ENCODE assay signal across 34 cellular contexts in the genomic region with DNA sequence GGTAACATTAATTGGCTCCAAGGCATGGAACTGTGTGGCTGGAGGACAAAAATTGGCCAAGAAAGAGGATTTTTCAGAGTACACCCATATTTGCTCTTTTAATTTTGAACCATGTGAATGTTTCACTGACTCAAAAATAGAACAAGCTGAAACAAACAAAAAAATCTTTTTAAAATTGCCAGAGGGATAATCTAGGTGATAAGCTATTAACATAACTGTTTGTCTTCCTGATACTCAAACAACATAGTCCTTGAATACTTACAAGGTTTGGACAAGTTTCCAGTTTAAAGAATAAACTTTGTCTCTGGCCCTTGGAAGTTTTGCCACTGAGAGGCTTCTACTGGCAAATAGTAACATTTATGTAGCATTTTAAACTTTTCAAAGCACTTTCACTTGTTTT. TPM values are rescaled to one million over a fixed set of nuclear protein-coding genes. Genes with fewer than 3 reads are reported as not detected.
"Had no signal": no experiment of that assay in that cellular context is flagged by ENCODE, and none has a peak within 500 bp of the region (broad histone marks: within the 10 kb centered on the region; RNA-seq: fewer than 3 reads in every experiment).

No MANE protein-coding gene starts in this region.

- H3K4me1 Mint-ChIP-seq: brain had no signal

- H3K4me3 Mint-ChIP-seq: activated naive CD8-positive, alpha-beta T cell; brain; mesothelial cell of epicardium; naive B cell; nephron progenitor cell; T-helper 1 cell treated with Interleukin-12 subunit alpha and Interleukin-12 subunit beta and Interleukin-4 antibody, amounts not matched to agents 30 μg/mL and 1 μg/mL, for 36 hours had no signal

- H3K27me3 ChIP-seq: adrenal gland, spleen, suprapubic skin, tibial nerve had no signal

- H3K4me3 ChIP-seq: adrenal gland, psoas muscle, spleen, suprapubic skin, tibial nerve had no signal

- H3K4me1 ChIP-seq: parathyroid adenoma, psoas muscle had no signal

- H3K27ac Mint-ChIP-seq: activated naive CD8-positive, alpha-beta T cell; brain; naive B cell; nephron progenitor cell; T-helper 1 cell treated with Interleukin-12 subunit alpha and Interleukin-12 subunit beta and Interleukin-4 antibody, amounts not matched to agents 30 μg/mL and 1 μg/mL, for 36 hours had no signal

- H3K9me3 ChIP-seq: adrenal gland, psoas muscle, spleen, suprapubic skin, tibial nerve had no signal

- H3K9ac ChIP-seq: parathyroid adenoma had no signal

- H3K79me2 ChIP-seq: parathyroid adenoma had no signal

- H3K27ac ChIP-seq: adrenal gland, parathyroid adenoma, psoas muscle, suprapubic skin, tibial nerve, VCaP had no signal

- H2AFZ ChIP-seq: parathyroid adenoma had no signal

- H3K9me3 Mint-ChIP-seq: brain; mesothelial cell of epicardium; naive B cell; nephron progenitor cell; T-helper 1 cell treated with Interleukin-12 subunit alpha and Interleukin-12 subunit beta and Interleukin-4 antibody, amounts not matched to agents 30 μg/mL and 1 μg/mL, for 36 hours had no signal

- H3K36me3 Mint-ChIP-seq: brain, mesothelial cell of epicardium, naive B cell had no signal

- H3K36me3 ChIP-seq: adrenal gland, spleen, suprapubic skin, tibial nerve had no signal

- DNase-seq: activated CD4-positive, alpha-beta T cell treated with anti-CD3 and anti-CD28 coated beads for 4 hours; activated CD4-positive, alpha-beta T cell treated with anti-CD3 and anti-CD28 coated beads, Interleukin-2, amount 50 U/mL, for 4 hours; activated effector memory CD4-positive, alpha-beta T cell treated with Interleukin-2 at 50 U/mL for 16 hours; activated naive CD4-positive, alpha-beta T cell treated with Interleukin-2 at 50 U/mL for 16 hours; activated T-cell treated with anti-CD3 and anti-CD28 coated beads for 4 hours; adrenal gland; aorta; caudate nucleus; cortex of kidney; foreskin fibroblast; head of caudate nucleus; hypothalamus; kidney glomerular epithelial cell; left ventricle myocardium superior; naive B cell; nephron progenitor cell; nucleus accumbens; psoas muscle; spleen; stimulated activated naive CD4-positive, alpha-beta T cell; SW 1271; T-helper 9 cell had no signal

- ATAC-seq: esophagus mucosa, psoas muscle had no signal

RNA-seq across cellular contexts. Expression of gene C1orf105, which starts 53.4 kb away (rescaled TPM):
- total RNA-seq: aorta, chondrocyte, esophagus mucosa, lung microvascular endothelial cell, mesothelial cell of epicardium, spleen, tibial nerve, ureter had no signal
- polyA plus RNA-seq: aorta, spleen had no signal
